In the genomic region with DNA sequence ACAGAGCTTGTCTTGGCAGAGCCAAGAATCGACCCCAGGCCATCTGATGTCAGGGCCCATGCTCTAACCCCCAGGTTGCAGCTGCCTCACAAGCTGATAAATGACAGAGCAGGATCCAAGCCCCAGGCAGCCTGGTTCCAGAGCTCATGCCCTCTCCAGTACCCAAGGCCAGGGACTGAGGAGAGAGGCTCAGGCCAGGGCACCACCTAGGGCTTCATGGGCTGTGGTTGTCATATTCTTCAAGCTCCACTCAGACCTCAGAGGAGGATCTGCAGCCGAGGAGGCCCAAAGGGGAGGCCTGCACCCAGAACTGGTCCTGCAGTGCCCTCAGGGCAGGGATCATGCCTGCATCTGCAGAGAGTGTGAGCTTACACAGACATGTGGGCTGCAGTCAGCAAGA, we compare ENCODE assay signal across 1 cellular context.
TF ChIP-seq lines count a peak whose summit lies in the region.

No MANE protein-coding gene starts in this region.

TF ChIP-seq in HepG2, 621 proteins besides CTCF, POLR2A, EP300 and RAD21 (continued from another document):
- TF ChIP-seq, protein P1, sequence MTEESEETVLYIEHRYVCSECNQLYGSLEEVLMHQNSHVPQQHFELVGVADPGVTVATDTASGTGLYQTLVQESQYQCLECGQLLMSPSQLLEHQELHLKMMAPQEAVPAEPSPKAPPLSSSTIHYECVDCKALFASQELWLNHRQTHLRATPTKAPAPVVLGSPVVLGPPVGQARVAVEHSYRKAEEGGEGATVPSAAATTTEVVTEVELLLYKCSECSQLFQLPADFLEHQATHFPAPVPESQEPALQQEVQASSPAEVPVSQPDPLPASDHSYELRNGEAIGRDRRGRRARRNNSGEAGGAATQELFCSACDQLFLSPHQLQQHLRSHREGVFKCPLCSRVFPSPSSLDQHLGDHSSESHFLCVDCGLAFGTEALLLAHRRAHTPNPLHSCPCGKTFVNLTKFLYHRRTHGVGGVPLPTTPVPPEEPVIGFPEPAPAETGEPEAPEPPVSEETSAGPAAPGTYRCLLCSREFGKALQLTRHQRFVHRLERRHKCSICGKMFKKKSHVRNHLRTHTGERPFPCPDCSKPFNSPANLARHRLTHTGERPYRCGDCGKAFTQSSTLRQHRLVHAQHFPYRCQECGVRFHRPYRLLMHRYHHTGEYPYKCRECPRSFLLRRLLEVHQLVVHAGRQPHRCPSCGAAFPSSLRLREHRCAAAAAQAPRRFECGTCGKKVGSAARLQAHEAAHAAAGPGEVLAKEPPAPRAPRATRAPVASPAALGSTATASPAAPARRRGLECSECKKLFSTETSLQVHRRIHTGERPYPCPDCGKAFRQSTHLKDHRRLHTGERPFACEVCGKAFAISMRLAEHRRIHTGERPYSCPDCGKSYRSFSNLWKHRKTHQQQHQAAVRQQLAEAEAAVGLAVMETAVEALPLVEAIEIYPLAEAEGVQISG (CRISPR knock-in tag; IDR thresholded peaks at IDR 0.05), result no peak
